8 cellular contexts compared by ENCODE assay signal in the genomic region with DNA sequence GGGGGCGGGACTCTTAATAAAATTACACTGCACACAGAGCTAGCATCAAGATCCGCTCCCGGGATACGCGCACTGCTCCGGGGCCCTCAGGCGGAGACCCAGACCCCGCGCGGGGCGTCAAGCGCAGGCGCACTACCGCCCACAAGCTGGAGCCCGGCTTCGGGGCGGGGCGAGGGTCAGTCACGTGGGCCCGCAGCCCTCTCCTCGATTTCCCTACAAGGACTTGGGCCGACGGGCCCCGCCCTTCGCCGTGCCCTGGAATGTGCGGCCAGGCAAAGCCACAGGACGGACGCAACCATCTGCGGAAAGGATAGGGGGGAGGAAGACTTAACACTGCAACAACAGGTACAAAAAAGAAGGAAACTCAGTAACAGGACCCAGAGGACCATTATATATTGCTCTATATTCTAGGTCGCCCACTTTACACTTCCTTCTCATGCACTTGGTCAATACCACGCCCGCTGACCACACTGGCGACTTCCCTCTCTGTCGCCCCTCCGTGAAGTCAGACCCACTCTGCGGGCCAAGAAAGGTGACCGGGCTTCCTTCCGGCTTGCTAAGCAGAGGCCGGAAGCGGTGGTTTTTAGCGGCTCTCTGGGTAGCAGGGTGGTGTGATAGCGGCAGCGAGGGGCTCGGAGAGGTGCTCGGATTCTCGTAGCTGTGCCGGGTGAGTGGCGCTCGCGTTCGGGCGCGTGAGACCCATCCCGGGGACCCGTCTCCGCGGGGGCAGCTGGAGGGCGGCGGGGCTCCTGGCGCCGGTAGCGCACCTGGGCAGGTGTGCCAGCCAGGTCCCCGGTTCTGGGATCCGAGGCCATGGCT. TPM values are rescaled to one million over a fixed set of nuclear protein-coding genes. Genes with fewer than 3 reads are reported as not detected.
A peak's percentile ranks its signal among the peaks of the same experiment; 100 is the strongest.
DNase-seq lines count a peak whose midpoint lies in the region; ATAC-seq, FAIRE-seq and TF ChIP-seq lines count a peak whose summit lies in the region.

A gene (plus strand): TSS at position 559 of the 819 bp plus-strand sequence. CDS start 5,447 bp downstream, outside the sequence.

- no peaks in the 10 kb centered on the region for H3K36me3 ChIP-seq in pancreas
- H3K36me3 ChIP-seq in tibial artery = peaks cover 0 to 6% (median 0%) of the 10 kb centered on the region in 3 donors

- H3K4me3 ChIP-seq in GM12865 (ENCODE audit: low read depth, low read length) (peak within 1 kb of the TSS; percentile 99), pancreas (peak within 1 kb of the TSS; percentile 65 to 88 (median 80)), tibial artery (peak within 1 kb of the TSS; percentile 75 to 98)

- H3K9me3 ChIP-seq in pancreas (no peaks in the 10 kb centered on the region), tibial artery (no peaks in the 10 kb centered on the region)

- intact Hi-C loops in Right ventricle myocardium inferior (cut with DNase I) (loop anchor here (1.0 to 5.0 kb wide), 6 partner anchors 29 to 315 kb away; a partner anchor contains a TSS), pancreas (cut with DNase I) (loop anchor here in 2 of 3 donors (5.0 to 10.0 kb wide), 2 partner anchors 313 to 315 kb away; no protein-coding TSS in a partner anchor), tibial artery (cut with DNase I; ENCODE audit: low total_unique reads) (loop anchor here (5.0 to 10.0 kb wide), 4 partner anchors 90 to 250 kb away; a partner anchor contains a TSS)

- TF ChIP-seq CTCF in GM12865 (IDR thresholded peaks at IDR 0.05; ENCODE audit: insufficient read depth, low read depth, low read length, missing control alignments) (no peak), pancreas (IDR thresholded peaks at IDR 0.05) (no peak), tibial artery (IDR thresholded peaks at IDR 0.05) (no peak)

- peaks cover 21 to 38% (median 27%) of the 10 kb centered on the region in 3 donors for H3K4me1 ChIP-seq in pancreas
- peaks cover 0 to 65% (median 12%) of the 10 kb centered on the region in 4 donors for H3K4me1 ChIP-seq in tibial artery

- DNase-seq in GM12865 (ENCODE audit: low read depth) (peak; percentile 100), NCI-H1417 treated with DMSO at 0.1 percent for 48 hours (lab: John Stamatoyannopoulos, UW) (peak; percentile 90), SW480 (ENCODE audit: low spot score) (peak; percentile 97), Right ventricle myocardium inferior (ENCODE audit: missing footprints) (peak; percentile 100), pancreas (peak; percentile 97 to 98 (median 97)), tibial artery (peak; percentile 97 to 98)
- peak; percentile 97 for DNase-seq in activated naive CD8-positive, alpha-beta T cell treated with anti-CD3 and anti-CD28 coated beads, Interleukin-2, amount 50 U/mL, for 24 hours

- peak within 1 kb of the TSS; percentile 95 to 99 (median 98) for H3K27ac ChIP-seq in pancreas
- H3K27ac ChIP-seq in tibial artery = peak within 1 kb of the TSS; percentile 93 to 98

- ATAC-seq in HG02763 (IDR thresholded peaks at IDR 0.05; ENCODE audit: unreplicated experiment) (peak; percentile 82), Right ventricle myocardium inferior (peak; percentile 93), pancreas (peak; percentile 81 to 88 (median 84))
- ATAC-seq in activated naive CD8-positive, alpha-beta T cell treated with anti-CD3 and anti-CD28 coated beads, Interleukin-2, amount 50 U/mL, for 24 hours = peak; percentile 85

- peak within 1 kb of the TSS; percentile 86 for H3K4me3 Mint-ChIP-seq in activated naive CD8-positive, alpha-beta T cell treated with anti-CD3 and anti-CD28 coated beads, Interleukin-2, amount 50 U/mL, for 24 hours

- WGBS in pancreas, 2 donors = 0 to 1% methylated on average over 65 of the region's 65 CpGs

- peaks cover 46% of the 10 kb centered on the region for H3K4me1 Mint-ChIP-seq in activated naive CD8-positive, alpha-beta T cell treated with anti-CD3 and anti-CD28 coated beads, Interleukin-2, amount 50 U/mL, for 24 hours

- no peaks in the 10 kb centered on the region for H3K27me3 ChIP-seq in pancreas
- no peaks in the 10 kb centered on the region for H3K27me3 ChIP-seq in tibial artery

- peak within 1 kb of the TSS; percentile 97 for H3K27ac Mint-ChIP-seq in activated naive CD8-positive, alpha-beta T cell treated with anti-CD3 and anti-CD28 coated beads, Interleukin-2, amount 50 U/mL, for 24 hours

- no peaks in the 10 kb centered on the region for H3K9me3 Mint-ChIP-seq in activated naive CD8-positive, alpha-beta T cell treated with anti-CD3 and anti-CD28 coated beads, Interleukin-2, amount 50 U/mL, for 24 hours

- H3K27me3 Mint-ChIP-seq in activated naive CD8-positive, alpha-beta T cell treated with anti-CD3 and anti-CD28 coated beads, Interleukin-2, amount 50 U/mL, for 24 hours = peaks cover 2% of the 10 kb centered on the region

- FAIRE-seq in pancreas (lab: Jason Lieb, UNC) = no peak

- H3K36me3 Mint-ChIP-seq in activated naive CD8-positive, alpha-beta T cell treated with anti-CD3 and anti-CD28 coated beads, Interleukin-2, amount 50 U/mL, for 24 hours (ENCODE audit: low read depth) = peaks cover 36% of the 10 kb centered on the region

RNA-seq across cellular contexts. Expression of the gene that starts here (rescaled TPM):
- total RNA-seq in Right ventricle myocardium inferior (2,252 TPM), pancreas (100 to 1,000 TPM in 5 of 6 donors, 10 to 100 TPM in 1; 89.6 to 203 (median 105) TPM)
- polyA plus RNA-seq in pancreas = 100 to 1,000 TPM; 125 to 157 TPM

Comparison
In these comparisons a context has a peak if more than half of its experiments do, and no peak if none do; other contexts are left out.
1. Peak in every context shown above with its lines: DNase-seq, ATAC-seq, H3K4me3 ChIP-seq and H3K27ac ChIP-seq.
2. RNA of the gene that starts here (total RNA-seq): 2,252 TPM in Right ventricle myocardium inferior (single experiment); 89.6 to 203 TPM in pancreas; every median in the first group is over 10 times any median in the second.